Comparison of ENCODE assay signal across 21 cellular contexts in the genomic region with DNA sequence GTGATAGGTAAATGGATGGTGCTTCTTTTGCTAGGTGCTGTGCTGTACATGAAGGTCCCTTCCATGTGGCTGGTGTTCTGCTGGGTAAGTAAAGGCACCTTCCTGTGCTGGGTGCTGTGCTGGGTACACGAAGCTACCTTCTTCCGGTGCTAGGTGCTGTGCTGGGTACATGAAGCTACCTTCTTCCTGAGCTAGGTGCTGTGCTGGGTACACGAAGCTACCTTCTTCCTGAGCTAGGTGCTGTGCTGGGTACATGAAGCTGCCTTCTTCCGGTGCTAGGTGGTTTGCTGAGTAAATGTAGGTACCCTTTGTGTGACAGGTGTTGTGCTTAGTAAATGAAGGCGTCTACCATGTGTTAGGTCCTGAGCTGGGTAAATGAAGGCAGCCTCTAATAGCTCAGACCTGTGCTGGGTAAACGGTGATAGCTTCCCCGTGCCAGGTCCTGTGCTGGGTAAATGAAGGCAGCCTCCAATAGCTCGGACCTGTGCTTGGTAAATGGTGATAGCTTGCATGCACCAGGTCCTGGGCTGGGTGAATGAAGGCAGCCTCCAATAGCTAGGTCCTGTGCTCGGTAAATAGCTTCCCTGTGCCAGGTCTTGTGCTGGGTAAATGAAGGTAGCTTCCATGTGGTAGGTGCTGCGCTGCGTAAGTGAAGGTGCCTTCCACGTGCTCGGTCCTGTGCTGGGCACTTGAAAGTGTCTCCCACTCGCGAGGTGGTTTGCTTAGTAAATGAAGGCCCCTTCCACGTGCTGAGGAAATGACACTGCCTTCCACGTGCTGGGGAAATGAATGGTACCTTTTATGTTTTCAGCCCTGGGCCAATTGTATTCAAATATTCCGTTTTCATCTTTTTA.
"Had no signal": no experiment of that assay in that cellular context is flagged by ENCODE, and none has a peak within 500 bp of the region (broad histone marks: within the 10 kb centered on the region; RNA-seq: fewer than 3 reads in every experiment).

No MANE protein-coding gene starts in this region.

- H3K27ac ChIP-seq: brain microvascular endothelial cell, esophagus muscularis mucosa, suprapubic skin had no signal

- ATAC-seq: activated T-cell treated with anti-CD3 and anti-CD28 coated beads, Interleukin-2, amount 50 U/mL, for 72 hours; left cardiac atrium had no signal

- H3K4me3 ChIP-seq: esophagus muscularis mucosa, lung, suprapubic skin had no signal

- H3K9me3 Mint-ChIP-seq: stimulated activated naive CD8-positive, alpha-beta T cell treated with anti-CD3 and anti-CD28 coated beads, Interleukin-15, Interleukin-2, amounts not matched to agents 100 ng/mL and 50 ng/mL, for 24 hours had no signal

- H3K4me3 Mint-ChIP-seq: activated CD4-positive, alpha-beta memory T cell treated with anti-CD3 and anti-CD28 coated beads, Interleukin-2, amount 10 ng/mL, durations not matched to agents 7 days and 5 days; activated T-cell treated with anti-CD3 and anti-CD28 coated beads, Interleukin-2, amount 50 U/mL, for 72 hours; mesothelial cell of epicardium; nephron progenitor cell; stimulated activated naive CD8-positive, alpha-beta T cell treated with anti-CD3 and anti-CD28 coated beads, Interleukin-15, Interleukin-2, amounts not matched to agents 100 ng/mL and 50 ng/mL, for 24 hours; T-helper 2 cell treated with Interferon-gamma antibody and Interleukin-4, amounts not matched to agents 5 μg/mL and 100 μg/mL, for 36 hours had no signal

- H3K9me3 ChIP-seq: esophagus muscularis mucosa, suprapubic skin had no signal

- H3K36me3 Mint-ChIP-seq: mesothelial cell of epicardium had no signal

- H3K27ac Mint-ChIP-seq: activated CD4-positive, alpha-beta memory T cell treated with anti-CD3 and anti-CD28 coated beads, Interleukin-2, amount 10 ng/mL, durations not matched to agents 7 days and 5 days; activated T-cell treated with anti-CD3 and anti-CD28 coated beads, Interleukin-2, amount 50 U/mL, for 72 hours; mesothelial cell of epicardium; nephron progenitor cell; progenitor cell of endocrine pancreas; stimulated activated naive CD8-positive, alpha-beta T cell treated with anti-CD3 and anti-CD28 coated beads, Interleukin-15, Interleukin-2, amounts not matched to agents 100 ng/mL and 50 ng/mL, for 24 hours; T-helper 2 cell treated with Interferon-gamma antibody and Interleukin-4, amounts not matched to agents 5 μg/mL and 100 μg/mL, for 36 hours had no signal

- H3K36me3 ChIP-seq: brain microvascular endothelial cell, esophagus muscularis mucosa, suprapubic skin had no signal

- H3K4me1 Mint-ChIP-seq: mesothelial cell of epicardium had no signal

- H3K27me3 Mint-ChIP-seq: activated CD4-positive, alpha-beta memory T cell treated with anti-CD3 and anti-CD28 coated beads, Interleukin-2, amount 10 ng/mL, durations not matched to agents 7 days and 5 days; stimulated activated naive CD8-positive, alpha-beta T cell treated with anti-CD3 and anti-CD28 coated beads, Interleukin-15, Interleukin-2, amounts not matched to agents 100 ng/mL and 50 ng/mL, for 24 hours had no signal

- H3K27me3 ChIP-seq: brain microvascular endothelial cell, esophagus muscularis mucosa, suprapubic skin had no signal

- DNase-seq: activated CD4-positive, alpha-beta memory T cell treated with anti-CD3 and anti-CD28 coated beads, Interleukin-2, amount 10 ng/mL, durations not matched to agents 7 days and 5 days; activated CD4-positive, alpha-beta T cell treated with anti-CD3 and anti-CD28 coated beads for 48 hours; activated CD4-positive, CD25-positive, alpha-beta regulatory T cell; activated effector memory CD4-positive, alpha-beta T cell treated with anti-CD3 and anti-CD28 coated beads, Interleukin-2, amount 50 U/mL, for 16 hours; activated naive CD4-positive, alpha-beta T cell treated with anti-CD3 and anti-CD28 coated beads, Interleukin-2, amount 50 U/mL, for 16 hours; activated T-cell treated with anti-CD3 and anti-CD28 coated beads, Interleukin-2, amount 50 U/mL, for 72 hours; aorta; brain microvascular endothelial cell; cortex of kidney; effector CD8-positive, alpha-beta T cell; left cardiac atrium; nephron progenitor cell; occipital lobe; trophoblast cell had no signal
